21 cellular contexts compared by ENCODE assay signal in genomic region chr5:158819095-158819494, GRCh38.
DNase-seq lines count a peak whose midpoint lies in the region; ATAC-seq, FAIRE-seq and TF ChIP-seq lines count a peak whose summit lies in the region.
"Had no signal": no experiment of that assay in that cellular context is flagged by ENCODE, and none has a peak within 500 bp of the region (broad histone marks: within the 10 kb centered on the region; RNA-seq: fewer than 3 reads in every experiment).

No MANE protein-coding gene starts in this region.

- H3K9me3 ChIP-seq in GM12878 (replicated peaks; ENCODE audit: control insufficient read depth, insufficient read depth, low read length) (peaks cover 4% of the 10 kb centered on the region; the same call in 2 of the 3 replicates), MM.1S (replicated peaks; ENCODE audit: insufficient read depth, low read length) (no peaks in the 10 kb centered on the region)
- no peaks in the 10 kb centered on the region for H3K9me3 ChIP-seq in CD8-positive, alpha-beta T cell (ENCODE audit: low read length)
- H3K9me3 ChIP-seq: SK-N-SH had no signal

- no peak for TF ChIP-seq EP300 in GM12878 (IDR thresholded peaks at IDR 0.05; ENCODE audit: borderline replicate concordance in 1 of 2, control insufficient read depth in 1 of 2, low read depth in 2 of 2, low read length in 2 of 2)

- CTCF ChIA-PET in GM12878 (lab: Yijun Ruan, JAX): interaction anchor here (0.9 to 2.1 kb wide), 18 partner anchors 10 to 288 kb away, joined by 3 to 8 read pairs (median 4); no protein-coding TSS in a partner anchor
- CTCF ChIA-PET in CD8-positive, alpha-beta T cell (lab: Charles Lee): interaction anchor here (0.6 kb wide), 1 partner anchor 1478 kb away, joined by 4 read pairs; no protein-coding TSS in a partner anchor

- no peak for FAIRE-seq in GM12878 (lab: Jason Lieb, UNC)
- FAIRE-seq: colon, endothelial cell of umbilical vein, K562 had no signal

- POLR2A ChIA-PET in GM12878 (lab: Charles Lee): interaction anchor here (0.7 to 6.0 kb wide), 12 partner anchors 23 to 294 kb away, joined by 3 to 31 read pairs (median 3); no protein-coding TSS in a partner anchor
- POLR2A ChIA-PET in CD8-positive, alpha-beta T cell (lab: Charles Lee): no interaction called here

- peaks cover 5% of the 10 kb centered on the region for H3K9me3 Mint-ChIP-seq in CD8-positive, alpha-beta T cell

- BruUV-seq in GM12878 (replicated peaks; lab: Mats Ljungman, UMichigan): no TSS peak

- H3K9me2 ChIP-seq in MM.1S (replicated peaks; ENCODE audit: insufficient read depth, low read length): no peaks in the 10 kb centered on the region
- H3K9me2 ChIP-seq: SK-N-SH had no signal

- H3K79me2 ChIP-seq in GM12878 (ENCODE audit: control insufficient read depth, insufficient read depth, low read length) (peaks cover 3% of the 10 kb centered on the region; the same call in 1 of the 2 replicates), MM.1S (ENCODE audit: low read length) (no peaks in the 10 kb centered on the region)

- TF ChIP-seq POLR2A in GM12878 (IDR thresholded peaks at IDR 0.05; ENCODE audit: low read depth, low read length): no peak

- H3K27ac Mint-ChIP-seq in CD8-positive, alpha-beta T cell: no peak overlapping the region
- H3K27ac Mint-ChIP-seq: activated CD4-positive, alpha-beta T cell treated with anti-CD3 and anti-CD28 coated beads, Interleukin-2, amount 10 ng/mL, durations not matched to agents 7 days and 5 days; H9 had no signal

- no peak for TF ChIP-seq RAD21 in GM12878 (IDR thresholded peaks at IDR 0.05; ENCODE audit: insufficient read depth, low read depth, low read length)

- H4K20me1 ChIP-seq in GM12878 (ENCODE audit: control insufficient read depth, insufficient read depth): no peaks in the 10 kb centered on the region
- H4K20me1 ChIP-seq in MM.1S (ENCODE audit: insufficient read depth, low read length): no peaks in the 10 kb centered on the region

- peak; percentile 21 for ATAC-seq in HG03432 (IDR thresholded peaks at IDR 0.05; ENCODE audit: unreplicated experiment)
- ATAC-seq in GM12878: peak; percentile 44
- no peak for ATAC-seq in CD8-positive, alpha-beta T cell
- ATAC-seq in HG03565 (IDR thresholded peaks at IDR 0.05; ENCODE audit: unreplicated experiment): no peak
- ATAC-seq: K562, left colon had no signal

- peak overlapping the region; percentile 83 for H3K27ac ChIP-seq in GM12878 (ENCODE audit: control insufficient read depth, insufficient read depth)
- no peak overlapping the region for H3K27ac ChIP-seq in CD8-positive, alpha-beta T cell (ENCODE audit: low read depth, low read length)
- no peak overlapping the region for H3K27ac ChIP-seq in MM.1S (ENCODE audit: low read length)
- H3K27ac ChIP-seq: right atrium auricular region had no signal

- H3K4me3 Mint-ChIP-seq in CD8-positive, alpha-beta T cell: no peak overlapping the region
- H3K4me3 Mint-ChIP-seq: activated CD4-positive, alpha-beta T cell treated with anti-CD3 and anti-CD28 coated beads, Interleukin-2, amount 10 ng/mL, durations not matched to agents 7 days and 5 days; H9 had no signal

- H3K36me3 Mint-ChIP-seq in CD8-positive, alpha-beta T cell: no peaks in the 10 kb centered on the region

- TF ChIP-seq CTCF in GM12864 (IDR thresholded peaks at IDR 0.05; ENCODE audit: low read depth, low read length, missing control alignments) (no peak), GM20000 (IDR thresholded peaks at IDR 0.05; ENCODE audit: extremely low read depth, missing control alignments) (no peak), GM12878 (IDR thresholded peaks at IDR 0.05 in 2 of 3, conservative IDR thresholded peaks at IDR 0.05 in 1 of 3; ENCODE audit: control insufficient read depth in 2 of 3, extremely low read depth in 1 of 3, insufficient read depth in 1 of 3, low read depth in 3 of 3, low read length in 3 of 3) (no peak), MM.1S (IDR thresholded peaks at IDR 0.05; ENCODE audit: low read length) (no peak)
- no peak for TF ChIP-seq CTCF in CD8-positive, alpha-beta T cell (IDR thresholded peaks at IDR 0.05)

- H3K27me3 ChIP-seq in GM12878 (replicated peaks in 1 of 2; ENCODE audit: control insufficient read depth in 2 of 2, insufficient read depth in 2 of 2, low read length in 1 of 2) (no peaks in the 10 kb centered on the region), MM.1S (replicated peaks; ENCODE audit: insufficient read depth, low read length) (no peaks in the 10 kb centered on the region)
- H3K27me3 ChIP-seq in CD8-positive, alpha-beta T cell (ENCODE audit: insufficient read depth, low read length): no peaks in the 10 kb centered on the region
- H3K27me3 ChIP-seq: right atrium auricular region had no signal

- H3K9ac ChIP-seq in GM12878 (ENCODE audit: control insufficient read depth, insufficient read depth, low read length) (peak overlapping the region; percentile 41), MM.1S (ENCODE audit: low read length) (no peak overlapping the region)
- H3K9ac ChIP-seq: SK-N-SH had no signal

- RAD21 ChIA-PET in GM12878 (lab: Charles Lee; ENCODE audit: unreplicated experiment): interaction anchor here (0.6 to 6.5 kb wide), 23 partner anchors 12 to 644 kb away, joined by 3 to 77 read pairs (median 7); no protein-coding TSS in a partner anchor

- H3K4me3 ChIP-seq in GM12864 (ENCODE audit: low read depth, low read length): peak overlapping the region; percentile 48
- H3K4me3 ChIP-seq in GM12878: peak overlapping the region; percentile 53; the same call in 1 of the 2 replicates
- no peak overlapping the region for H3K4me3 ChIP-seq in CD8-positive, alpha-beta T cell (ENCODE audit: low read depth, low read length)
- H3K4me3 ChIP-seq in MM.1S (ENCODE audit: low read length): no peak overlapping the region
- H3K4me3 ChIP-seq: K562, right atrium auricular region had no signal

- H2AFZ ChIP-seq in GM12878 (ENCODE audit: control insufficient read depth, low read depth, low read length) (peak overlapping the region; percentile 59), MM.1S (ENCODE audit: low read length) (no peak overlapping the region)

- peak; percentile 30 for DNase-seq in GM12864 (ENCODE audit: low read depth)
- peak; percentile 20 for DNase-seq in GM20000 (ENCODE audit: low spot score)
- no peak for DNase-seq in GM12878 (ENCODE audit: low read depth, low spot score)
- DNase-seq in CD8-positive, alpha-beta T cell: no peak
- DNase-seq in Ammon's horn (ENCODE audit: low spot score): no peak
- no peak for DNase-seq in MM.1S
- DNase-seq: activated CD4-positive, alpha-beta T cell treated with anti-CD3 and anti-CD28 coated beads, Interleukin-2, amount 10 ng/mL, durations not matched to agents 7 days and 5 days; activated naive CD4-positive, alpha-beta T cell treated with anti-CD3 and anti-CD28 coated beads, Interleukin-2, amount 50 U/mL, for 16 hours; foreskin melanocyte; H9; left colon; NCI-H1417 treated with DMSO at 0.1 percent for 48 hours; NCI-H345; OCI-M1; SK-N-SH had no signal

- no peaks in the 10 kb centered on the region for H3F3A ChIP-seq in MM.1S (ENCODE audit: insufficient read depth, low read length)

- 0% methylated on average over 5 of the region's 5 CpGs for WGBS in GM12878 (ENCODE audit: insufficient coverage, insufficient replicate concordance, low lambda C conversion rate, missing lambda C conversion rate)

- peak overlapping the region; percentile 74 for H3K4me2 ChIP-seq in GM12878 (ENCODE audit: control insufficient read depth, insufficient read depth)
- H3K4me2 ChIP-seq in MM.1S (ENCODE audit: low read depth, low read length): no peak overlapping the region
- H3K4me2 ChIP-seq: SK-N-SH had no signal

- intact Hi-C loops in GM12878 (cut with micrococcal nuclease; ENCODE audit: unreplicated experiment): no loop called here
- intact Hi-C loops in CD8-positive, alpha-beta T cell (cut with DNase I, micrococcal nuclease): no loop called here

- SMC1A ChIA-PET in GM12878 (lab: Charles Lee; ENCODE audit: uncharacterized antibody, unreplicated experiment): interaction anchor here (0.5 to 6.4 kb wide), 42 partner anchors 7 to 1646 kb away, joined by 3 to 65 read pairs (median 5); no protein-coding TSS in a partner anchor

- H3K36me3 ChIP-seq in GM12878 (ENCODE audit: control insufficient read depth in 2 of 2, insufficient read depth in 2 of 2, low read length in 1 of 2): peaks cover 0 to 4% of the 10 kb centered on the region in 2 experiments; a peak in 3 of 4 replicates
- H3K36me3 ChIP-seq in CD8-positive, alpha-beta T cell (ENCODE audit: insufficient read depth, low read length): no peaks in the 10 kb centered on the region
- H3K36me3 ChIP-seq in MM.1S (replicated peaks; ENCODE audit: insufficient read depth, low read length): no peaks in the 10 kb centered on the region
- H3K36me3 ChIP-seq: right atrium auricular region had no signal

- H3K4me1 ChIP-seq in GM12878 (ENCODE audit: control insufficient read depth, insufficient read depth, low read length) (peaks cover 44% of the 10 kb centered on the region), MM.1S (ENCODE audit: low read length) (no peaks in the 10 kb centered on the region)
- H3K4me1 ChIP-seq in CD8-positive, alpha-beta T cell (ENCODE audit: insufficient read depth, low read length): peaks cover 6% of the 10 kb centered on the region

- H3K4me1 Mint-ChIP-seq in CD8-positive, alpha-beta T cell (ENCODE audit: low read depth): peaks cover 32% of the 10 kb centered on the region

- H3K27me3 Mint-ChIP-seq in CD8-positive, alpha-beta T cell (ENCODE audit: low read depth): no peaks in the 10 kb centered on the region
- H3K27me3 Mint-ChIP-seq: activated CD4-positive, alpha-beta T cell treated with anti-CD3 and anti-CD28 coated beads, Interleukin-2, amount 10 ng/mL, durations not matched to agents 7 days and 5 days had no signal

- in situ Hi-C loops in GM12878 (cut with MboI): no loop called here

TF ChIP-seq in GM12878, 131 proteins besides CTCF, POLR2A, EP300 and RAD21 (continues in another document):
- 0 out of 2 replicates have a peak, but pooled peaks have one; percentile 30 for TF ChIP-seq PKNOX1 (IDR thresholded peaks at IDR 0.05)
- TF ChIP-seq CREB1 (IDR thresholded peaks at IDR 0.05; ENCODE audit: low read depth): 0 out of 2 replicates have a peak, but pooled peaks have one; percentile 20
- TF ChIP-seq SMARCA5 (IDR thresholded peaks at IDR 0.05): 0 out of 2 replicates have a peak, but pooled peaks have one; percentile 30
- no peak for TF ChIP-seq LARP7 (IDR thresholded peaks at IDR 0.05)

Comparison
In these comparisons a context has a peak if more than half of its experiments do, and no peak if none do; other contexts are left out.
1. DNase-seq: peak in GM12864 (single experiment) and GM20000 (single experiment); none in GM12878 (single experiment), CD8-positive, alpha-beta T cell (0 of 7), Ammon's horn (single experiment) and MM.1S (single experiment).
2. H3K4me3 ChIP-seq: peak in GM12864 (single experiment) and GM12878 (single experiment); none in CD8-positive, alpha-beta T cell (single experiment) and MM.1S (single experiment).
3. ATAC-seq: peak in HG03432 (single experiment) and GM12878 (single experiment); none in CD8-positive, alpha-beta T cell (single experiment) and HG03565 (single experiment).